In the genomic region with DNA sequence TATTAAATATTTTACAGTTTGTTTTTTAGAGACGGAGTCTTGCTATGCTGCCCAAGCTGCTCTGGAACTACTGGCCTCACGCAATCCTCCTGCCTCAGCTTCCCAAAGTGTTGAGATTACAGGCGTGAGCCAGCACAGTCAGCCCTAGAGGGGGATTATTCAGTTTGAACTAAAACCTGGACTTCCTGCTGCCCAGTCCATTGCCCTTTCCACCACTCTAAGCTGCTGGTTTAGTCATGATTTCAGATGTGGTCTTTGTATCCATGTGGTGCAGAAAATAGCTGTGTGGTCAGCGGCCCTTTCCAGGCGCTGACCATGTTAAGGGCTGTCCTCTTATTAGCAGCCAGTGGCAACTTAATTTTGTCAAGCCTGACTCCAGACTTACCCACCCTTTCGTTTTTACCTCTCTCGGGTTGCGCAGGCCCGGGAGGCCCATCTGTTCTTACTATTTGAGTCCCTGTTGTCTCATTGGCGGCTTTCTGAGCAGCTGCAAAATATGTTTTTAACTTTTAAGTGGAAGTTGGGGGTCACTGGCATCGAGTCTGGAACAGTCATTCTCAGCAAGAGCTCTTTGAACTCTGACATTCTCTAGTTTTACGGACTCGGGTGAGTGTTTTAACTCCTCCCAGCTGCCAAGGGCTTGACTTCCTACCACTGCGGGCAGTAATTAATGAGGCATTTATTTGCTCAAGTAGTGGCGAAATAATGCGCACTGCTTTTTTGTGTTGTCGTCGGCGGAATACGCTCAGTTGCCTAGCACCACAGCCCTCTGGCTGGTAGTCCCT, we compare ENCODE assay signal across 8 cellular contexts. TPM values are rescaled to one million over a fixed set of nuclear protein-coding genes. Genes with fewer than 3 reads are reported as not detected.
DNase-seq lines count a peak whose midpoint lies in the region; ATAC-seq and TF ChIP-seq lines count a peak whose summit lies in the region.

No MANE protein-coding gene starts in this region.

- 14 to 66% methylated on average over 19 to 20 of the region's 20 CpGs for WGBS in lower leg skin, 2 donors

- H3K27ac ChIP-seq in coronary artery = peak overlapping the region; percentile 84 to 90

- H3K36me3 Mint-ChIP-seq in activated B cell treated with CpG ODN at 0.5 μM for 24 hours (ENCODE audit: low read depth) = peaks cover 5% of the 10 kb centered on the region
- no peaks in the 10 kb centered on the region for H3K36me3 Mint-ChIP-seq in stimulated activated memory B cell treated with anti-CD40 and anti-IgM and Interleukin-4, amounts not matched to agents 10 μg/mL and 1 μg/mL and 100 μg/mL, for 72 hours

- H3K27me3 Mint-ChIP-seq in activated B cell treated with CpG ODN at 0.5 μM for 24 hours = no peaks in the 10 kb centered on the region
- no peaks in the 10 kb centered on the region for H3K27me3 Mint-ChIP-seq in stimulated activated memory B cell treated with anti-CD40 and anti-IgM and Interleukin-4, amounts not matched to agents 10 μg/mL and 1 μg/mL and 100 μg/mL, for 72 hours

- peak overlapping the region; percentile 81 for H3K4me3 Mint-ChIP-seq in activated B cell treated with CpG ODN at 0.5 μM for 24 hours
- H3K4me3 Mint-ChIP-seq in stimulated activated memory B cell treated with anti-CD40 and anti-IgM and Interleukin-4, amounts not matched to agents 10 μg/mL and 1 μg/mL and 100 μg/mL, for 72 hours = peak overlapping the region; percentile 86

- H3K36me3 ChIP-seq in H7 (replicated peaks; ENCODE audit: control insufficient read depth, insufficient read depth, low read length) = no peaks in the 10 kb centered on the region

- H3K27ac Mint-ChIP-seq in activated B cell treated with CpG ODN at 0.5 μM for 24 hours = peak overlapping the region; percentile 95
- H3K27ac Mint-ChIP-seq in stimulated activated memory B cell treated with anti-CD40 and anti-IgM and Interleukin-4, amounts not matched to agents 10 μg/mL and 1 μg/mL and 100 μg/mL, for 72 hours = peak overlapping the region; percentile 98

- no peak for TF ChIP-seq POLR2A in lower leg skin (IDR thresholded peaks at IDR 0.05)

- POLR2A ChIA-PET in activated B cell treated with CpG ODN at 0.5 μM for 24 hours (lab: Charles Lee) = interaction anchor here (0.8 to 1.7 kb wide), 4 partner anchors 13 to 1458 kb away, joined by 3 to 6 read pairs (median 4); partner anchors contain the start of genes CETN2, EOLA2 and NSDHL

- CTCF ChIA-PET in activated B cell treated with CpG ODN at 0.5 μM for 24 hours (lab: Charles Lee) = no interaction called here

- peaks cover 43% of the 10 kb centered on the region for H3K4me1 Mint-ChIP-seq in activated B cell treated with CpG ODN at 0.5 μM for 24 hours
- peaks cover 33% of the 10 kb centered on the region for H3K4me1 Mint-ChIP-seq in stimulated activated memory B cell treated with anti-CD40 and anti-IgM and Interleukin-4, amounts not matched to agents 10 μg/mL and 1 μg/mL and 100 μg/mL, for 72 hours

- peak; percentile 15 for ATAC-seq in activated B cell treated with CpG ODN at 0.5 μM for 24 hours (ENCODE audit: low read depth)
- peak; percentile 64 for ATAC-seq in stimulated activated memory B cell treated with anti-CD40 and anti-IgM and Interleukin-4, amounts not matched to agents 10 μg/mL and 1 μg/mL and 100 μg/mL, for 72 hours

- H3K27me3 ChIP-seq in H7 (ENCODE audit: control insufficient read depth, insufficient read depth, low read length) = no peaks in the 10 kb centered on the region

- no peaks in the 10 kb centered on the region for H3K9me3 Mint-ChIP-seq in activated B cell treated with CpG ODN at 0.5 μM for 24 hours
- no peaks in the 10 kb centered on the region for H3K9me3 Mint-ChIP-seq in stimulated activated memory B cell treated with anti-CD40 and anti-IgM and Interleukin-4, amounts not matched to agents 10 μg/mL and 1 μg/mL and 100 μg/mL, for 72 hours

- no peak for TF ChIP-seq CTCF in activated B cell treated with CpG ODN at 0.5 μM for 24 hours (IDR thresholded peaks at IDR 0.05)
- TF ChIP-seq CTCF in coronary artery (IDR thresholded peaks at IDR 0.05) = no peak
- TF ChIP-seq CTCF in lower leg skin (IDR thresholded peaks at IDR 0.05) = no peak

- intact Hi-C loops in activated B cell treated with CpG ODN at 0.5 μM for 24 hours (cut with micrococcal nuclease) = loop anchor here (2.0 to 5.0 kb wide), 7 partner anchors 413 to 1764 kb away; partner anchors contain the start of genes CD99L2, CETN2, EOLA2 and HMGB3
- intact Hi-C loops in lower leg skin (cut with DNase I; ENCODE audit: low total_unique reads) = no loop called here

- H3K4me3 ChIP-seq in GM08714 (ENCODE audit: low read length) = peak overlapping the region; percentile 63; the same call in 1 of the 2 replicates
- peak overlapping the region; percentile 72 for H3K4me3 ChIP-seq in H7 (ENCODE audit: insufficient read depth, low read depth, low read length)
- peak overlapping the region; percentile 79 for H3K4me3 ChIP-seq in coronary artery
- H3K4me3 ChIP-seq in lower leg skin (ENCODE audit: low read depth, poor library complexity, severe bottlenecking) = peak overlapping the region; percentile 38

- DNase-seq in H7 = no peak
- peak; percentile 43 for DNase-seq in MV-4-11 (lab: John Stamatoyannopoulos, UW)
- no peak for DNase-seq in activated B cell treated with CpG ODN at 0.5 μM for 24 hours
- DNase-seq in coronary artery (ENCODE audit: low spot score) = no peak
- peak in 1 of 2 donors; percentile 17 for DNase-seq in lower leg skin (ENCODE audit: low spot score in 2 of 2)
- DNase-seq in central memory CD4-positive, alpha-beta T cell = no peak

RNA-seq across cellular contexts. Expression of gene VMA21, which starts 0.8 kb away (rescaled TPM):
- 67.0 and 68.1 TPM in 2 replicates for total RNA-seq in H7 (2014; rRNA removed; shearing (Covaris generic))
- total RNA-seq in activated B cell treated with CpG ODN at 0.5 μM for 24 hours = 26.1 and 26.5 TPM in 2 replicates
- total RNA-seq in lower leg skin = 10 to 100 TPM; 21.0 to 32.6 (median 29.7) TPM
